In genomic region chr5:127599321-127599720, GRCh38 we compare ENCODE assay signal across 25 cellular contexts. TPM values are rescaled to one million over a fixed set of nuclear protein-coding genes. Genes with fewer than 3 reads are reported as not detected.
"Had no signal": no experiment of that assay in that cellular context is flagged by ENCODE, and none has a peak within 500 bp of the region (broad histone marks: within the 10 kb centered on the region; RNA-seq: fewer than 3 reads in every experiment).

No MANE protein-coding gene starts in this region.

- H3K4me1 ChIP-seq: breast epithelium, SJCRH30 had no signal

- H3K27ac Mint-ChIP-seq: activated CD4-positive, alpha-beta memory T cell treated with anti-CD3 and anti-CD28 coated beads for 36 hours; activated CD4-positive, alpha-beta T cell treated with anti-CD3 and anti-CD28 coated beads, Interleukin-2, amount 10 ng/mL, durations not matched to agents 7 days and 5 days; activated naive CD4-positive, alpha-beta T cell treated with anti-CD3 and anti-CD28 coated beads, Interleukin-2, amount 50 U/mL, for 24 hours had no signal

- H3K4me3 Mint-ChIP-seq: activated CD4-positive, alpha-beta memory T cell treated with anti-CD3 and anti-CD28 coated beads for 36 hours; activated CD4-positive, alpha-beta T cell treated with anti-CD3 and anti-CD28 coated beads, Interleukin-2, amount 10 ng/mL, durations not matched to agents 7 days and 5 days; activated naive CD4-positive, alpha-beta T cell treated with anti-CD3 and anti-CD28 coated beads, Interleukin-2, amount 50 U/mL, for 24 hours had no signal

- H3K27me3 ChIP-seq: breast epithelium, SJCRH30 had no signal

- H3K9me3 ChIP-seq: breast epithelium, SJCRH30, SK-N-SH had no signal

- H3K36me3 Mint-ChIP-seq: activated CD4-positive, alpha-beta memory T cell treated with anti-CD3 and anti-CD28 coated beads for 36 hours; activated naive CD4-positive, alpha-beta T cell treated with anti-CD3 and anti-CD28 coated beads, Interleukin-2, amount 50 U/mL, for 24 hours had no signal

- DNase-seq: activated CD4-positive, alpha-beta memory T cell treated with anti-CD3 and anti-CD28 coated beads for 36 hours; activated CD4-positive, alpha-beta T cell treated with anti-CD3 and anti-CD28 coated beads, Interleukin-2, amount 10 ng/mL, durations not matched to agents 7 days and 5 days; activated CD4-positive, CD25-positive, alpha-beta regulatory T cell; activated CD8-positive, alpha-beta memory T cell treated with anti-CD3 and anti-CD28 coated beads, Interleukin-2, amount 50 U/mL, for 4 hours; activated naive CD4-positive, alpha-beta T cell; aorta; central memory CD4-positive, alpha-beta T cell; Kasumi-1; NCI-H1105 treated with DMSO at 0.1 percent for 48 hours; NCI-H1436 treated with DMSO at 0.1 percent for 48 hours; NCI-H187; NCI-H2081; NCI-H510A treated with DMSO at 0.1 percent for 48 hours; NCI-H69; NK-92 treated with Interleukin-12 subunit alpha and Interleukin-12 subunit beta, amount 100 ng/mL, for 24 hours; OCI-M1; Right ventricle myocardium superior; RPMI8226; SJCRH30; SK-N-SH; T-helper 1 cell had no signal

- H3K4me3 ChIP-seq: breast epithelium, SJCRH30 had no signal

- H3K27ac ChIP-seq: breast epithelium, SJCRH30, VCaP had no signal

- H3K36me3 ChIP-seq: breast epithelium, SJCRH30 had no signal

- H3K9me3 Mint-ChIP-seq: activated CD4-positive, alpha-beta memory T cell treated with anti-CD3 and anti-CD28 coated beads for 36 hours; activated CD4-positive, alpha-beta T cell treated with anti-CD3 and anti-CD28 coated beads, Interleukin-2, amount 10 ng/mL, durations not matched to agents 7 days and 5 days; activated naive CD4-positive, alpha-beta T cell treated with anti-CD3 and anti-CD28 coated beads, Interleukin-2, amount 50 U/mL, for 24 hours had no signal

- H3K9ac ChIP-seq: SK-N-SH had no signal

RNA-seq across cellular contexts. Expression of gene CTXN3, which starts 49.6 kb away (rescaled TPM):
- total RNA-seq: activated CD4-positive, alpha-beta memory T cell treated with anti-CD3 and anti-CD28 coated beads for 36 hours; activated CD4-positive, alpha-beta T cell treated with anti-CD3 and anti-CD28 coated beads, Interleukin-2, amount 10 ng/mL, durations not matched to agents 7 days and 5 days; aorta; breast epithelium; Right ventricle myocardium superior; SJCRH30; T-helper 2 cell treated with Interferon-gamma antibody and Interleukin-4, amounts not matched to agents 100 ng/mL and 5 ng/mL, for 36 hours had no signal
- polyA plus RNA-seq: aorta, SK-N-SH had no signal
